ENCODE assay signal across 15 cellular contexts in the genomic region with DNA sequence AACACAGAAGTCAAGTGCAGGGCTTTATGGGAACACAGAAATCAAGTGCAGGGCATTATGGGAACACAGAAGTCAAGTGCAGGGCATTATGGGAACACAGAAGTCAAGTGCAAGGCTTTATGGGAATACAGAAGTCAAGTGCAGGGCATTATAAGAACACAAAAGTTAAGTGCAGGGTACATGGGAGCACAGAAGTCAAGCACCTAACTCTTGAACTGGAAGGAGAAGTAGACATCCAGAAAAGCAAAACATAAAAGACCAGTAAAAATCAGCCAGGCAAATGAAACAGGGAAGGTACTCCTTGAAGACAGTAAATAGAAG.
"Had no signal": no experiment of that assay in that cellular context is flagged by ENCODE, and none has a peak within 500 bp of the region (broad histone marks: within the 10 kb centered on the region; RNA-seq: fewer than 3 reads in every experiment).

No MANE protein-coding gene starts in this region.

- H3K4me1 ChIP-seq: SJSA1 had no signal

- H3K27me3 ChIP-seq: gastroesophageal sphincter, SJSA1, suprapubic skin had no signal

- DNase-seq: activated naive CD4-positive, alpha-beta T cell treated with Interleukin-2 at 50 U/mL for 16 hours; mammary epithelial cell; naive B cell; posterior cingulate gyrus; retina; stimulated activated CD4-positive, alpha-beta T cell treated with anti-CD3 and anti-CD28 coated beads, Interleukin-2, amount 100 ng/mL, for 48 hours; stimulated activated naive CD4-positive, alpha-beta T cell treated with Interleukin-2 at 50 U/mL for 16 hours; trophoblast cell had no signal

- H3K36me3 ChIP-seq: gastroesophageal sphincter, SJSA1, suprapubic skin had no signal

- H3K36me3 Mint-ChIP-seq: naive B cell had no signal

- H3K27me3 Mint-ChIP-seq: naive B cell had no signal

- FAIRE-seq: bronchial epithelial cell, endometrium, islet of Langerhans had no signal

- H3K27ac ChIP-seq: gastroesophageal sphincter, SJSA1, suprapubic skin had no signal

- H3K9me3 ChIP-seq: gastroesophageal sphincter, SJSA1, suprapubic skin had no signal

- H3K4me3 ChIP-seq: gastroesophageal sphincter, SJSA1, suprapubic skin had no signal

- ATAC-seq: activated CD4-positive, CD25-positive, alpha-beta regulatory T cell treated with anti-CD3 and anti-CD28 coated beads, Interleukin-2, amount 50 U/mL, for 24 hours; gastroesophageal sphincter had no signal
